8 cellular contexts compared by ENCODE assay signal in genomic region chr2:95115418-95115817, GRCh38. TPM values are rescaled to one million over a fixed set of nuclear protein-coding genes. Genes with fewer than 3 reads are reported as not detected.
DNase-seq lines count a peak whose midpoint lies in the region; ATAC-seq and TF ChIP-seq lines count a peak whose summit lies in the region.

No MANE protein-coding gene starts in this region.

- ATAC-seq in GM19043 (IDR thresholded peaks at IDR 0.05; ENCODE audit: low read depth, unreplicated experiment): peak; percentile 92
- peak; percentile 96 for ATAC-seq in HG03342 (IDR thresholded peaks at IDR 0.05; ENCODE audit: unreplicated experiment)
- ATAC-seq in activated CD8-positive, alpha-beta T cell treated with anti-CD3 and anti-CD28 coated beads for 36 hours: peak; percentile 97

- no peak overlapping the region for H3K4me3 Mint-ChIP-seq in CD14-positive monocyte
- no peak overlapping the region for H3K4me3 Mint-ChIP-seq in activated CD8-positive, alpha-beta T cell treated with anti-CD3 and anti-CD28 coated beads for 36 hours

- H3K9me3 Mint-ChIP-seq in CD14-positive monocyte: peaks cover 0 to 2% (median 0%) of the 10 kb centered on the region in 7 donors
- H3K9me3 Mint-ChIP-seq in activated CD8-positive, alpha-beta T cell treated with anti-CD3 and anti-CD28 coated beads for 36 hours: no peaks in the 10 kb centered on the region

- peaks cover 39% of the 10 kb centered on the region for H3K4me1 Mint-ChIP-seq in CD14-positive monocyte
- H3K4me1 Mint-ChIP-seq in activated CD8-positive, alpha-beta T cell treated with anti-CD3 and anti-CD28 coated beads for 36 hours (ENCODE audit: low read depth): peaks cover 39% of the 10 kb centered on the region

- intact Hi-C loops in CD14-positive monocyte (cut with micrococcal nuclease): no loop called here
- intact Hi-C loops in activated CD8-positive, alpha-beta T cell treated with anti-CD3 and anti-CD28 coated beads for 36 hours (cut with micrococcal nuclease): loop anchor here (2.0 to 5.0 kb wide), 2 partner anchors 38 to 93 kb away; no protein-coding TSS in a partner anchor

- H3K9me3 ChIP-seq in effector memory CD4-positive, alpha-beta T cell (ENCODE audit: control insufficient read depth, low read length): no peaks in the 10 kb centered on the region

- H3K27me3 ChIP-seq in effector memory CD4-positive, alpha-beta T cell (replicated peaks; ENCODE audit: control insufficient read depth, insufficient read depth, low read length, poor library complexity, severe bottlenecking): no peaks in the 10 kb centered on the region

- H3K36me3 ChIP-seq in effector memory CD4-positive, alpha-beta T cell (ENCODE audit: control insufficient read depth, insufficient read depth, low read length): peaks cover 28% of the 10 kb centered on the region

- peaks cover 40 to 58% of the 10 kb centered on the region in 2 donors for H3K36me3 Mint-ChIP-seq in CD14-positive monocyte
- peaks cover 55% of the 10 kb centered on the region for H3K36me3 Mint-ChIP-seq in activated CD8-positive, alpha-beta T cell treated with anti-CD3 and anti-CD28 coated beads for 36 hours (ENCODE audit: low read depth)

- POLR2A ChIA-PET in activated CD8-positive, alpha-beta T cell treated with anti-CD3 and anti-CD28 coated beads for 36 hours (lab: Charles Lee): interaction anchor here (0.9 to 2.8 kb wide), 3 partner anchors 36 to 47 kb away, joined by 3 to 10 read pairs (median 3); no protein-coding TSS in a partner anchor

- H3K4me1 ChIP-seq in effector memory CD4-positive, alpha-beta T cell (ENCODE audit: control insufficient read depth, insufficient read depth, low read length, poor library complexity, severe bottlenecking): peaks cover 13% of the 10 kb centered on the region

- no peak overlapping the region for H3K4me3 ChIP-seq in effector memory CD4-positive, alpha-beta T cell (ENCODE audit: insufficient read depth, low read depth, low read length, poor library complexity, severe bottlenecking)

- CTCF ChIA-PET in activated CD8-positive, alpha-beta T cell treated with anti-CD3 and anti-CD28 coated beads for 36 hours (lab: Charles Lee): interaction anchor here (0.6 to 12.0 kb wide), 30 partner anchors 9 to 159 kb away, joined by 3 to 223 read pairs (median 6); partner anchors contain the start of genes MAL and ZNF2

- H3K27ac ChIP-seq in effector memory CD4-positive, alpha-beta T cell (ENCODE audit: insufficient read depth, low read length, poor library complexity, severe bottlenecking): no peak overlapping the region

- peak; percentile 69 for TF ChIP-seq CTCF in CD14-positive monocyte (IDR thresholded peaks at IDR 0.05)
- peak; percentile 90 for TF ChIP-seq CTCF in activated CD8-positive, alpha-beta T cell treated with anti-CD3 and anti-CD28 coated beads for 36 hours (IDR thresholded peaks at IDR 0.05)

- peaks cover 0 to 2% (median 0%) of the 10 kb centered on the region in 3 donors for H3K27me3 Mint-ChIP-seq in CD14-positive monocyte (ENCODE audit: low read depth in 3 of 3)
- H3K27me3 Mint-ChIP-seq in activated CD8-positive, alpha-beta T cell treated with anti-CD3 and anti-CD28 coated beads for 36 hours: no peaks in the 10 kb centered on the region

- H3K27ac Mint-ChIP-seq in CD14-positive monocyte: peak overlapping the region in 5 of 7 donors; percentile 50 to 83 (median 73)
- H3K27ac Mint-ChIP-seq in activated CD8-positive, alpha-beta T cell treated with anti-CD3 and anti-CD28 coated beads for 36 hours: no peak overlapping the region

- DNase-seq in CD14-positive monocyte (ENCODE audit: low spot score) (no peak), NCI-H69 (lab: John Stamatoyannopoulos, UW) (peak; percentile 66), midbrain (lab: John Stamatoyannopoulos, UW) (peak; percentile 73)
- peak; percentile 85 for DNase-seq in activated CD8-positive, alpha-beta T cell treated with anti-CD3 and anti-CD28 coated beads for 36 hours
- DNase-seq in effector memory CD4-positive, alpha-beta T cell: peak; percentile 36 to 60 (median 53)
- DNase-seq in stimulated activated CD8-positive, alpha-beta memory T cell treated with anti-CD3 and anti-CD28 coated beads, Interleukin-4, amount 100 ng/mL, for 4 hours (ENCODE audit: low read depth in 2 of 2, low spot score in 1 of 2): peak; percentile 39 to 49

RNA-seq across cellular contexts. Expression of gene MRPS5, which starts 6.2 kb away (rescaled TPM):
- 10 to 100 TPM; 30.9 to 35.2 TPM for polyA plus RNA-seq in CD14-positive monocyte
- total RNA-seq in activated CD8-positive, alpha-beta T cell treated with anti-CD3 and anti-CD28 coated beads for 36 hours: 10 to 100 TPM; 93.0 to 96.1 TPM

RNA-seq across cellular contexts. Expression of gene ZNF514, which starts 44.2 kb away (rescaled TPM):
- 1 to 10 TPM; 2.8 to 5.7 TPM for polyA plus RNA-seq in CD14-positive monocyte
- total RNA-seq in activated CD8-positive, alpha-beta T cell treated with anti-CD3 and anti-CD28 coated beads for 36 hours: 10 to 100 TPM; 14.0 to 15.6 TPM

RNA-seq across cellular contexts. Expression of gene ZNF2, which starts 50.2 kb away (rescaled TPM):
- under 1 TPM; 0.59 to 0.89 TPM for polyA plus RNA-seq in CD14-positive monocyte
- total RNA-seq in activated CD8-positive, alpha-beta T cell treated with anti-CD3 and anti-CD28 coated beads for 36 hours: 1 to 10 TPM; 5.7 to 6.5 TPM
